Comparison of ENCODE assay signal across 8 cellular contexts in genomic region chr19:51366050-51366998, GRCh38. TPM values are rescaled to one million over a fixed set of nuclear protein-coding genes. Genes with fewer than 3 reads are reported as not detected.
DNase-seq lines count a peak whose midpoint lies in the region; ATAC-seq and FAIRE-seq lines count a peak whose summit lies in the region.

TSS of gene ETFB (minus strand) at chr19:51366388. CDS start at chr19:51366326, 62 bp downstream.

- H3K9me3 ChIP-seq in SK-N-MC (ENCODE audit: low read depth, low read length) (no peaks in the 10 kb centered on the region), neuronal stem cell (replicated peaks in 1 of 2; ENCODE audit: control insufficient read depth in 2 of 2, insufficient read depth in 1 of 2, low read depth in 1 of 2, low read length in 2 of 2) (no peaks in the 10 kb centered on the region)

- peak within 1 kb of the TSS; percentile 98 for H2AK5ac ChIP-seq in neuronal stem cell (ENCODE audit: low read depth, low read length)

- no peaks in the 10 kb centered on the region for H3K27me3 Mint-ChIP-seq in activated naive CD4-positive, alpha-beta T cell treated with anti-CD3 and anti-CD28 coated beads for 36 hours (ENCODE audit: low read depth)

- CTCF ChIA-PET in activated naive CD4-positive, alpha-beta T cell treated with anti-CD3 and anti-CD28 coated beads for 36 hours (lab: Charles Lee): interaction anchor here (1.0 kb wide), 1 partner anchor 30 kb away, joined by 7 read pairs; no protein-coding TSS in a partner anchor

- peak within 1 kb of the TSS; percentile 43 for H4K91ac ChIP-seq in neuronal stem cell (ENCODE audit: low read depth, low read length, poor library complexity)

- no peak for FAIRE-seq in frontal cortex (lab: Jason Lieb, UNC)

- ATAC-seq in GM21423 (IDR thresholded peaks at IDR 0.05; ENCODE audit: unreplicated experiment): peak; percentile 51

- H3K27me3 ChIP-seq in neuronal stem cell (ENCODE audit: control insufficient read depth in 3 of 3, insufficient read depth in 3 of 3, low read depth in 1 of 3, low read length in 3 of 3): peaks cover 0 to 5% (median 0%) of the 10 kb centered on the region in 3 experiments

- peak within 1 kb of the TSS; percentile 49 for H3K14ac ChIP-seq in neuronal stem cell (ENCODE audit: low read length)

- no peak within 1 kb of the TSS for H4K8ac ChIP-seq in neuronal stem cell (ENCODE audit: low read depth, low read length)

- H3K27ac ChIP-seq in SK-N-MC (peak within 1 kb of the TSS; percentile 60; the same call in 1 of the 2 replicates), neuronal stem cell (replicated peaks; ENCODE audit: low read length) (peak within 1 kb of the TSS; percentile 94)

- peak within 1 kb of the TSS; percentile 88 for H2AFZ ChIP-seq in neuronal stem cell (ENCODE audit: low read length)

- peak within 1 kb of the TSS; percentile 99 for H2BK5ac ChIP-seq in neuronal stem cell (ENCODE audit: low read length)

- H2BK15ac ChIP-seq in neuronal stem cell (ENCODE audit: low read length): peak within 1 kb of the TSS; percentile 100

- no peaks in the 10 kb centered on the region for H3K9me3 Mint-ChIP-seq in activated naive CD4-positive, alpha-beta T cell treated with anti-CD3 and anti-CD28 coated beads for 36 hours

- peak within 1 kb of the TSS; percentile 93 for H3K23ac ChIP-seq in neuronal stem cell (ENCODE audit: low read depth, low read length, poor library complexity)

- WGBS in neuronal stem cell (ENCODE audit: extremely low coverage in 2 of 2, insufficient read length in 2 of 2, insufficient replicate concordance in 1 of 2), 2 donors: no CpG with 5 or more reads among the region's 64 CpGs

- peak within 1 kb of the TSS; percentile 73 for H2BK12ac ChIP-seq in neuronal stem cell (ENCODE audit: low read length)

- peak within 1 kb of the TSS; percentile 94 for H3K9ac ChIP-seq in SK-N-MC (ENCODE audit: insufficient read length)
- peak within 1 kb of the TSS; percentile 95 for H3K9ac ChIP-seq in neuronal stem cell (ENCODE audit: low read depth, low read length, poor library complexity)

- H3K4me2 ChIP-seq in neuronal stem cell (ENCODE audit: insufficient read depth, low read length, poor library complexity, severe bottlenecking): peak within 1 kb of the TSS; percentile 94

- H3K4me3 ChIP-seq in Jurkat, Clone E6-1 (ENCODE audit: low read length): peak within 1 kb of the TSS; percentile 65
- peak within 1 kb of the TSS; percentile 93 for H3K4me3 ChIP-seq in SK-N-MC
- peak within 1 kb of the TSS; percentile 70 to 93 for H3K4me3 ChIP-seq in neuronal stem cell (ENCODE audit: low read length in 2 of 2)

- peaks cover 3% of the 10 kb centered on the region for H3K36me3 Mint-ChIP-seq in activated naive CD4-positive, alpha-beta T cell treated with anti-CD3 and anti-CD28 coated beads for 36 hours (ENCODE audit: low read depth)

- peaks cover 48% of the 10 kb centered on the region for H3K4me1 Mint-ChIP-seq in activated naive CD4-positive, alpha-beta T cell treated with anti-CD3 and anti-CD28 coated beads for 36 hours (ENCODE audit: low read depth)

- peaks cover 12 to 15% of the 10 kb centered on the region in 2 donors for H3K4me1 ChIP-seq in neuronal stem cell (ENCODE audit: control insufficient read depth in 2 of 2, insufficient read depth in 1 of 2, low read depth in 1 of 2, low read length in 2 of 2)

- H3K79me1 ChIP-seq in neuronal stem cell (ENCODE audit: low read depth, low read length): peaks cover 4% of the 10 kb centered on the region

- peak within 1 kb of the TSS; percentile 21 for H2BK120ac ChIP-seq in neuronal stem cell (ENCODE audit: low read depth, low read length)

- H3K27ac Mint-ChIP-seq in activated naive CD4-positive, alpha-beta T cell treated with anti-CD3 and anti-CD28 coated beads for 36 hours: peak within 1 kb of the TSS; percentile 95

- peak within 1 kb of the TSS; percentile 94 for H3K4me3 Mint-ChIP-seq in activated naive CD4-positive, alpha-beta T cell treated with anti-CD3 and anti-CD28 coated beads for 36 hours

- DNase-seq in COLO668 (lab: John Stamatoyannopoulos, UW; ENCODE audit: unreplicated experiment): peak; percentile 93
- peak; percentile 97 for DNase-seq in Jurkat, Clone E6-1 (ENCODE audit: low read depth, low spot score)
- DNase-seq in SK-N-MC (ENCODE audit: low read depth, low spot score): peak; percentile 72
- peak; percentile 98 for DNase-seq in activated naive CD4-positive, alpha-beta T cell treated with anti-CD3 and anti-CD28 coated beads for 36 hours
- peak; percentile 92 to 96 for DNase-seq in frontal cortex (ENCODE audit: low spot score in 2 of 2)
- DNase-seq in neuronal stem cell (ENCODE audit: low spot score): peak; percentile 98
- peak; percentile 98 for DNase-seq in stromal cell of bone marrow (ENCODE audit: low read depth)

- H3K18ac ChIP-seq in neuronal stem cell (ENCODE audit: low read length): peak within 1 kb of the TSS; percentile 97

- H3K4ac ChIP-seq in neuronal stem cell (ENCODE audit: low read length): no peak within 1 kb of the TSS

- no peaks in the 10 kb centered on the region for H3K36me3 ChIP-seq in SK-N-MC (ENCODE audit: insufficient read depth, low read length)
- H3K36me3 ChIP-seq in neuronal stem cell (replicated peaks in 1 of 2; ENCODE audit: control insufficient read depth in 2 of 2, insufficient read depth in 2 of 2, low read length in 2 of 2): no peaks in the 10 kb centered on the region

- intact Hi-C loops in activated naive CD4-positive, alpha-beta T cell treated with anti-CD3 and anti-CD28 coated beads for 36 hours (cut with micrococcal nuclease): loop anchor here (5.0 kb wide), 1 partner anchor 254 kb away; no protein-coding TSS in a partner anchor

RNA-seq across cellular contexts. Expression of gene ETFB, which starts in this region (rescaled TPM):
- polyA plus RNA-seq in Jurkat, Clone E6-1 (2012; ENCODE audit: insufficient read depth, insufficient read length): 160 TPM
- 100 to 1,000 TPM; 118 to 128 TPM for total RNA-seq in activated naive CD4-positive, alpha-beta T cell treated with anti-CD3 and anti-CD28 coated beads for 36 hours
- 41.2 TPM for total RNA-seq in frontal cortex
- 32.3 TPM for polyA plus RNA-seq in neuronal stem cell (2013, experiment 1 of 2)
- 30.3 TPM for polyA plus RNA-seq in neuronal stem cell (2013, experiment 2 of 2)

Comparison
In these comparisons a context has a peak if more than half of its experiments do, and no peak if none do; other contexts are left out.
1. Peak in every context shown above with its lines: DNase-seq, ATAC-seq, H3K4me3 ChIP-seq and H3K27ac ChIP-seq.